In the genomic region with DNA sequence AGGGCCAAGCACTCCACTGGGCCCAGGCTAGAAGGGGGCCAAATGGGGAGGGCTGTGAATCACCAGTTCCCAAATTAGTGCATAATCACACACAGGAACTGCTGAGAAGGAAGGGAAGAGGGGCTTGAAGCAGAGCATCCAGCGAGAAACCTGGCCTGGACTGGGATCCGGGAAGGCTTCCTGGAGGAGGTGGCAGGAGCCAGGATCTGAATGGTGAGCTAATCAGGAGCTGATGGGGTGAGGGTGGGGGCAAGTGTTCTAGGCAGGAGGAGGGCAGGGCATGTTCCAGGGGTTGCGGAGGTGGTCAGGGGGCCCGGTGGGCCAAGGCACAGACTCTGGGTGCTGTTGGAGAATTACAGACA, we compare ENCODE assay signal across 16 cellular contexts. TPM values are rescaled to one million over a fixed set of nuclear protein-coding genes. Genes with fewer than 3 reads are reported as not detected.
DNase-seq lines count a peak whose midpoint lies in the region; ATAC-seq and TF ChIP-seq lines count a peak whose summit lies in the region.
"Had no signal": no experiment of that assay in that cellular context is flagged by ENCODE, and none has a peak within 500 bp of the region (broad histone marks: within the 10 kb centered on the region; RNA-seq: fewer than 3 reads in every experiment).

No MANE protein-coding gene starts in this region.

- no peaks in the 10 kb centered on the region for H3K79me2 ChIP-seq in GM23338 (replicated peaks; ENCODE audit: insufficient read depth)

- intact Hi-C loops in body of pancreas (cut with DNase I) (no loop called here), lower lobe of right lung (cut with DNase I) (no loop called here), spleen (cut with DNase I; ENCODE audit: low total_unique reads) (no loop called here)

- H3K9me3 ChIP-seq in body of pancreas = no peaks in the 10 kb centered on the region
- H3K9me3 ChIP-seq in lower lobe of right lung = no peaks in the 10 kb centered on the region
- H3K9me3 ChIP-seq in spleen = no peaks in the 10 kb centered on the region
- no peaks in the 10 kb centered on the region for H3K9me3 ChIP-seq in WERI-Rb-1 (ENCODE audit: severe bottlenecking)

- H4K20me1 ChIP-seq in GM23338 (replicated peaks; ENCODE audit: insufficient read depth) = no peaks in the 10 kb centered on the region

- H3K4me2 ChIP-seq in GM23338 = no peak overlapping the region

- ATAC-seq in GM23338 = no peak
- no peak for ATAC-seq in body of pancreas
- ATAC-seq in lower lobe of right lung = no peak
- no peak for ATAC-seq in HG02642 (IDR thresholded peaks at IDR 0.05; ENCODE audit: poor library complexity, unreplicated experiment)
- ATAC-seq in stimulated activated naive CD8-positive, alpha-beta T cell treated with anti-CD3 and anti-CD28 coated beads, Interleukin-15, Interleukin-2, amounts not matched to agents 100 U/mL and 50 U/mL, for 24 hours = no peak

- no peaks in the 10 kb centered on the region for H3K9me2 ChIP-seq in GM23338 (ENCODE audit: insufficient read depth)

- H3F3A ChIP-seq in GM23338 (replicated peaks; ENCODE audit: low read depth) = 0 out of 2 replicates have a peak, but pooled peaks cover 6% of the 10 kb centered on the region

- no peak for TF ChIP-seq POLR2A in body of pancreas (IDR thresholded peaks at IDR 0.05)
- no peak for TF ChIP-seq POLR2A in spleen (IDR thresholded peaks at IDR 0.05)

- 26 to 46% methylated on average over 4 of the region's 4 CpGs for WGBS in body of pancreas, 2 donors
- WGBS in spleen, 5 donors = 74 to 87% (median 81%) methylated on average over 4 of the region's 4 CpGs

- no peak overlapping the region for H3K27ac ChIP-seq in GM23338 (ENCODE audit: low read depth)
- H3K27ac ChIP-seq in body of pancreas = peak overlapping the region; percentile 98 to 99 (median 98)
- H3K27ac ChIP-seq in lower lobe of right lung = peak overlapping the region; percentile 95
- H3K27ac ChIP-seq in spleen = peak overlapping the region in 5 of 8 donors; percentile 79 to 99 (median 93)
- no peak overlapping the region for H3K27ac ChIP-seq in WERI-Rb-1

- H3K27me3 Mint-ChIP-seq in GM23338 (ENCODE audit: insufficient read depth, low read depth, poor library complexity) = peaks cover 18% of the 10 kb centered on the region

- H3K9me3 Mint-ChIP-seq in GM23338 = peaks cover 2% of the 10 kb centered on the region; the same call in 1 of the 3 replicates
- H3K9me3 Mint-ChIP-seq: neural crest cell had no signal

- H3K4me1 ChIP-seq in GM23338 (ENCODE audit: insufficient read depth) = peaks cover 25% of the 10 kb centered on the region; the same call in 1 of the 2 replicates
- H3K4me1 ChIP-seq in body of pancreas = peaks cover 96% of the 10 kb centered on the region
- H3K4me1 ChIP-seq in lower lobe of right lung = peaks cover 69% of the 10 kb centered on the region
- peaks cover 58 to 100% (median 91%) of the 10 kb centered on the region in 6 donors for H3K4me1 ChIP-seq in spleen

- H3K4me1 Mint-ChIP-seq in GM23338 = peaks cover 47% of the 10 kb centered on the region

- peaks cover 11% of the 10 kb centered on the region for H3K36me3 Mint-ChIP-seq in GM23338 (ENCODE audit: low read depth)

- H3K4me3 Mint-ChIP-seq in GM23338 = peak overlapping the region; percentile 23; the same call in 2 of the 3 replicates
- H3K4me3 Mint-ChIP-seq: neural crest cell had no signal

- TF ChIP-seq CTCF in GM23338 (conservative IDR thresholded peaks at IDR 0.05; ENCODE audit: low read depth in 2 of 2) = no peak
- no peak for TF ChIP-seq CTCF in body of pancreas (IDR thresholded peaks at IDR 0.05)
- TF ChIP-seq CTCF in lower lobe of right lung (IDR thresholded peaks at IDR 0.05) = no peak
- no peak for TF ChIP-seq CTCF in spleen (IDR thresholded peaks at IDR 0.05 in 8 of 11, conservative IDR thresholded peaks at IDR 0.05 in 3 of 11)
- no peak for TF ChIP-seq CTCF in WERI-Rb-1 (IDR thresholded peaks at IDR 0.05; ENCODE audit: low read depth, low read length)

- H3K36me3 ChIP-seq in GM23338 (ENCODE audit: insufficient read depth) (no peaks in the 10 kb centered on the region), body of pancreas (replicated peaks in 1 of 2; ENCODE audit: insufficient read depth in 1 of 2, low read depth in 2 of 2) (no peaks in the 10 kb centered on the region), lower lobe of right lung (peaks cover 29% of the 10 kb centered on the region), spleen (peaks cover 3 to 70% (median 23%) of the 10 kb centered on the region in 6 donors), WERI-Rb-1 (peaks cover 40% of the 10 kb centered on the region)

- H3K4me3 ChIP-seq in GM23338 (no peak overlapping the region), body of pancreas (no peak overlapping the region), lower lobe of right lung (no peak overlapping the region), spleen (no peak overlapping the region), WERI-Rb-1 (ENCODE audit: low read depth, low read length) (no peak overlapping the region)

- DNase-seq in GM23338 (ENCODE audit: low spot score) = no peak
- DNase-seq in body of pancreas = peak in 2 of 4 donors; percentile 22 to 37
- DNase-seq in lower lobe of right lung = no peak
- DNase-seq in spleen = no peak
- DNase-seq in WERI-Rb-1 = no peak
- DNase-seq in Ammon's horn (ENCODE audit: low spot score) = no peak
- no peak for DNase-seq in stimulated activated naive CD8-positive, alpha-beta T cell treated with anti-CD3 and anti-CD28 coated beads, Interleukin-15, Interleukin-2, amounts not matched to agents 100 U/mL and 50 U/mL, for 24 hours
- DNase-seq: activated effector memory CD4-positive, alpha-beta T cell treated with anti-CD3 and anti-CD28 coated beads, Interleukin-2, amount 50 U/mL, for 16 hours; aorta; HCEC 1CT; hippocampal formation; MV-4-11; NCI-H748 treated with DMSO at 0.1 percent for 48 hours; stimulated activated CD4-positive, alpha-beta T cell treated with anti-CD3 and anti-CD28 coated beads, Interleukin-4, amount 100 ng/mL, for 24 hours had no signal

- no peak overlapping the region for H2AFZ ChIP-seq in GM23338

- H3K27me3 ChIP-seq in GM23338 (ENCODE audit: insufficient read depth) = no peaks in the 10 kb centered on the region
- no peaks in the 10 kb centered on the region for H3K27me3 ChIP-seq in body of pancreas
- no peaks in the 10 kb centered on the region for H3K27me3 ChIP-seq in lower lobe of right lung (ENCODE audit: low read depth)
- H3K27me3 ChIP-seq in spleen (replicated peaks in 1 of 7) = no peaks in the 10 kb centered on the region
- no peaks in the 10 kb centered on the region for H3K27me3 ChIP-seq in WERI-Rb-1 (ENCODE audit: insufficient read depth, low read depth, severe bottlenecking)

- H3K27ac Mint-ChIP-seq in GM23338 = peak overlapping the region; percentile 93

RNA-seq across cellular contexts. Expression of a gene that starts 12.6 kb away (rescaled TPM):
- total RNA-seq in GM23338 (2014; rRNA removed; shearing (Covaris generic)) = 8.6 and 12.8 TPM in 2 replicates
- polyA plus RNA-seq in GM23338 (2016; fragmentation: Nextera tagmentation; extraction: Ambion mirVana) (2.2 and 2.3 TPM in 2 replicates), spleen (10 to 100 TPM; 22.5 to 50.0 (median 27.8) TPM)
- total RNA-seq in body of pancreas (10 to 100 TPM; 31.9 to 46.5 TPM), lower lobe of right lung (25.2 TPM), spleen (10 to 100 TPM; 24.8 to 41.7 (median 28.1) TPM)

Comparison
In these comparisons a context has a peak if more than half of its experiments do, and no peak if none do; other contexts are left out.
1. H3K27ac ChIP-seq: peak in body of pancreas (4 of 4), lower lobe of right lung (single experiment) and spleen (5 of 8); none in GM23338 (single experiment) and WERI-Rb-1 (single experiment).